In the genomic region with DNA sequence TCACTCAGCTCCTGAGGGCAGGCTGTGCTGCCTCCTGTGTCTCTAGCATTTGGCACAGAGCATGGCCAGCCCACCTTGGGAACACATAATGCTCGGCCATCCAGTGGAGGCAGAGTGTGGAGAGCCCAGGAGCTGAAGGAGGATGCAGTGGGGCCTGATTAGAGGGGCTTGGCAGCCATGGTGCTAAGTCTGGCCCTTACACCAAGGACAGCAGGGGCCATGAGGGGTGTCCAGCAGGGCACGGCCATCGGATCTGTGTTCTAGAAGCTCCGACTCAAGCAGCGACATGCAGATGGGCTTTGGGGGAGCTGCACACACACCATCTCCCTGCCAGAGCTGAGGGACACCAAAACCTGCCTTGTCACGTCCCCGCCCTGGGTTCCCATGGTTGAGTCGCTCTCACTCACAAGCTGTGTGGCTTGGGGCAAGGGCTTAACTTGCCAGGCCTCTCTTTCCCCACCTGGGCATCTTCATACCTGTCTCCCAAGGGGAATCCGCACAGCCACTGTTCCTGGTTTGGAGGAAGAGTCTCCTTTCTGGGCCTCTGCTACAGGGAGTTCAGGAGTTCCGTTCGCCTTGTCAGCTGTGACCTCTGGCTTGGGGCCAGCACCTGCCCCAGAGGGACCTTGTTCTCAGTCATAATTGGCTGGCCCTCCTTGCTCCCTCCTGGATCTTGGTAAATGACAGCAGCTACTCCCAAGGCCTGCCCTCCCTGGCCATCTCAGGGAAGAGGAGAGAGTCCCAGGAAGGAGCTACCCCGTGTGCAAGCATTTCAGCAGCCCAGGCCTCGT, we compare ENCODE assay signal across 21 cellular contexts. TPM values are rescaled to one million over a fixed set of nuclear protein-coding genes. Genes with fewer than 3 reads are reported as not detected.
A peak's percentile ranks its signal among the peaks of the same experiment; 100 is the strongest.
DNase-seq lines count a peak whose midpoint lies in the region; ATAC-seq, FAIRE-seq and TF ChIP-seq lines count a peak whose summit lies in the region.
"Had no signal": no experiment of that assay in that cellular context is flagged by ENCODE, and none has a peak within 500 bp of the region (broad histone marks: within the 10 kb centered on the region; RNA-seq: fewer than 3 reads in every experiment).

No MANE protein-coding gene starts in this region.

- H3K79me2 ChIP-seq in HepG2 (ENCODE audit: insufficient read depth, low read length): no peaks in the 10 kb centered on the region
- no peaks in the 10 kb centered on the region for H3K79me2 ChIP-seq in keratinocyte (ENCODE audit: control insufficient read depth, insufficient read depth, low read length)

- H3K4me3 ChIP-seq in HepG2 (replicated peaks in 1 of 3; ENCODE audit: insufficient read depth in 1 of 3, low read depth in 2 of 3, low read length in 3 of 3): no peak overlapping the region
- no peak overlapping the region for H3K4me3 ChIP-seq in right lobe of liver
- H3K4me3 ChIP-seq in RWPE2 (ENCODE audit: severe bottlenecking): no peak overlapping the region
- no peak overlapping the region for H3K4me3 ChIP-seq in keratinocyte (ENCODE audit: control insufficient read depth in 2 of 3, extremely low read depth in 1 of 3, insufficient read depth in 2 of 3, low read depth in 1 of 3, low read length in 3 of 3)
- no peak overlapping the region for H3K4me3 ChIP-seq in thyroid gland (replicated peaks in 1 of 3)
- H3K4me3 ChIP-seq: gastrocnemius medialis, upper lobe of left lung had no signal

- H2AFZ ChIP-seq in HepG2 (ENCODE audit: low read length) (no peak overlapping the region), keratinocyte (ENCODE audit: control insufficient read depth, low read length) (peak overlapping the region; percentile 39)

- TF ChIP-seq CTCF in HepG2 (CRISPR knock-in tag; IDR thresholded peaks at IDR 0.05) (no peak), right lobe of liver (IDR thresholded peaks at IDR 0.05) (no peak), RWPE2 (IDR thresholded peaks at IDR 0.05; ENCODE audit: poor library complexity, severe bottlenecking) (no peak), keratinocyte (optimal IDR thresholded peaks at IDR 0.05 in 1 of 3, IDR thresholded peaks at IDR 0.05 in 1 of 3, conservative IDR thresholded peaks at IDR 0.05 in 1 of 3; ENCODE audit: extremely low read depth in 1 of 3, insufficient read depth in 2 of 3, low read length in 3 of 3) (no peak), thyroid gland (IDR thresholded peaks at IDR 0.05) (no peak)

- DNase-seq in HepG2 (ENCODE audit: low spot score): no peak
- DNase-seq in right lobe of liver: no peak
- peak; percentile 44 for DNase-seq in RWPE2 (ENCODE audit: low spot score)
- DNase-seq in keratinocyte (ENCODE audit: low read depth, low spot score): no peak
- peak; percentile 52 to 58 for DNase-seq in thyroid gland
- no peak for DNase-seq in sciatic nerve (ENCODE audit: low spot score)
- no peak for DNase-seq in NCI-H2196 treated with DMSO at 0.1 percent for 48 hours (lab: John Stamatoyannopoulos, UW; ENCODE audit: unreplicated experiment)
- DNase-seq in OCI-M2 (lab: John Stamatoyannopoulos, UW; ENCODE audit: unreplicated experiment): no peak
- DNase-seq: activated CD4-positive, alpha-beta memory T cell treated with anti-CD3 and anti-CD28 coated beads, Interleukin-2, amount 10 ng/mL, durations not matched to agents 7 days and 5 days; activated naive CD4-positive, alpha-beta T cell treated with anti-CD3 and anti-CD28 coated beads, Interleukin-2, amount 10 ng/mL, durations not matched to agents 7 days and 5 days; activated T-cell treated with anti-CD3 and anti-CD28 coated beads, Interleukin-2, amount 50 U/mL, for 4 hours; CD4-positive, alpha-beta memory T cell; effector CD4-positive, alpha-beta T cell; gastrocnemius medialis; kidney; naive thymus-derived CD8-positive, alpha-beta T cell; NCI-H2029 treated with DMSO at 0.1 percent for 48 hours; SHP77; stimulated activated CD4-positive, alpha-beta T cell treated with anti-CD3 and anti-CD28 coated beads, Interleukin-4, amount 100 ng/mL, for 24 hours had no signal

- H3K36me3 ChIP-seq in HepG2 (replicated peaks in 1 of 2; ENCODE audit: control insufficient read depth in 1 of 2, insufficient read depth in 2 of 2, low read length in 2 of 2): no peaks in the 10 kb centered on the region
- no peaks in the 10 kb centered on the region for H3K36me3 ChIP-seq in right lobe of liver
- H3K36me3 ChIP-seq in RWPE2 (ENCODE audit: low read depth): no peaks in the 10 kb centered on the region
- H3K36me3 ChIP-seq in keratinocyte (ENCODE audit: control insufficient read depth in 2 of 2, extremely low read depth in 1 of 2, insufficient read depth in 2 of 2, low read length in 2 of 2): no peaks in the 10 kb centered on the region
- H3K36me3 ChIP-seq in thyroid gland: no peaks in the 10 kb centered on the region
- H3K36me3 ChIP-seq: gastrocnemius medialis, upper lobe of left lung had no signal

- H3K9ac ChIP-seq in HepG2 (ENCODE audit: insufficient read depth, low read depth, low read length) (no peak overlapping the region), keratinocyte (ENCODE audit: control insufficient read depth, extremely low read depth, insufficient read depth, low read length) (no peak overlapping the region)

- no peak overlapping the region for H3K4me2 ChIP-seq in HepG2 (ENCODE audit: low read depth, low read length)
- no peak overlapping the region for H3K4me2 ChIP-seq in keratinocyte (ENCODE audit: control insufficient read depth, extremely low read depth, insufficient read depth, low read depth, low read length)

- in situ Hi-C loops in HepG2 (cut with HindIII; ENCODE audit: extremely low pct_ligation_motif_present, low pct_unique_long_range_greater_than_20kb): loop anchor here (25.0 kb wide), 1 partner anchor 858 kb away; no protein-coding TSS in a partner anchor

- H3K9me1 ChIP-seq in keratinocyte (ENCODE audit: control insufficient read depth, extremely low read depth, insufficient read depth, low read length): no peaks in the 10 kb centered on the region

- no peak for TF ChIP-seq EP300 in HepG2 (IDR thresholded peaks at IDR 0.05; ENCODE audit: low read depth in 2 of 2, low read length in 2 of 2)
- no peak for TF ChIP-seq EP300 in HepG2 (CRISPR knock-in tag; IDR thresholded peaks at IDR 0.05; ENCODE audit: borderline replicate concordance)

- H3K27me3 ChIP-seq in HepG2 (ENCODE audit: control insufficient read depth in 1 of 2, insufficient read depth in 2 of 2, low read length in 2 of 2): peaks cover 4 to 31% of the 10 kb centered on the region in 2 experiments; a peak in 3 of 5 replicates
- no peaks in the 10 kb centered on the region for H3K27me3 ChIP-seq in right lobe of liver
- H3K27me3 ChIP-seq in RWPE2 (ENCODE audit: insufficient read depth, poor library complexity, severe bottlenecking): no peaks in the 10 kb centered on the region
- no peaks in the 10 kb centered on the region for H3K27me3 ChIP-seq in keratinocyte (ENCODE audit: control insufficient read depth, extremely low read depth, insufficient read depth, low read length)
- H3K27me3 ChIP-seq in thyroid gland: no peaks in the 10 kb centered on the region
- H3K27me3 ChIP-seq: gastrocnemius medialis, upper lobe of left lung had no signal

- CTCF ChIA-PET in HepG2 (lab: Yijun Ruan, JAX; ENCODE audit: low intra/inter-chr PET ratio, low total read pairs): no interaction called here

- no TSS peak for BruUV-seq in HepG2 (replicated peaks; lab: Mats Ljungman, UMichigan)

- POLR2A ChIA-PET in HepG2 (lab: Yijun Ruan, JAX): no interaction called here

- H3K9me3 ChIP-seq in HepG2 (ENCODE audit: low read length) (no peaks in the 10 kb centered on the region), right lobe of liver (no peaks in the 10 kb centered on the region), RWPE2 (ENCODE audit: severe bottlenecking) (no peaks in the 10 kb centered on the region), keratinocyte (ENCODE audit: control insufficient read depth, low read depth, low read length) (no peaks in the 10 kb centered on the region), thyroid gland (no peaks in the 10 kb centered on the region)
- H3K9me3 ChIP-seq: gastrocnemius medialis, upper lobe of left lung had no signal

- intact Hi-C loops in HepG2 (cut with micrococcal nuclease; ENCODE audit: unreplicated experiment) (no loop called here), right lobe of liver (cut with DNase I) (loop anchor here in 1 of 2 donors (10.0 kb wide), 1 partner anchor 215 kb away; no protein-coding TSS in a partner anchor), thyroid gland (cut with DNase I) (no loop called here), sciatic nerve (cut with DNase I) (no loop called here)

- H3K4me1 ChIP-seq in HepG2 (ENCODE audit: insufficient read depth, low read length) (peaks cover 5% of the 10 kb centered on the region; the same call in 1 of the 2 replicates), right lobe of liver (no peaks in the 10 kb centered on the region), RWPE2 (ENCODE audit: insufficient read depth, poor library complexity, severe bottlenecking) (peaks cover 3% of the 10 kb centered on the region), keratinocyte (ENCODE audit: control insufficient read depth, extremely low read depth, insufficient read depth, low read length) (peaks cover 14% of the 10 kb centered on the region), thyroid gland (peaks cover 0 to 34% of the 10 kb centered on the region in 2 donors)
- H3K4me1 ChIP-seq: gastrocnemius medialis, upper lobe of left lung had no signal

- dilution Hi-C loops in keratinocyte (cut with MboI; ENCODE audit: extremely low pct_ligation_motif_present, low sequenced_read_pairs): no loop called here

- ATAC-seq in HepG2 (no peak), right lobe of liver (no peak), RWPE2 (ENCODE audit: low read depth) (no peak), sciatic nerve (no peak)
- ATAC-seq: activated T-cell treated with anti-CD3 and anti-CD28 coated beads, Interleukin-2, amount 50 U/mL, for 4 hours; esophagus mucosa; gastrocnemius medialis; naive thymus-derived CD8-positive, alpha-beta T cell had no signal

- FAIRE-seq in HepG2 (lab: Jason Lieb, UNC): no peak
- FAIRE-seq in keratinocyte (lab: Jason Lieb, UNC): no peak
- FAIRE-seq: kidney had no signal

- TF ChIP-seq POLR2A in HepG2 (IDR thresholded peaks at IDR 0.05; ENCODE audit: insufficient read depth in 1 of 2, low read depth in 2 of 2, low read length in 2 of 2): no peak
- TF ChIP-seq POLR2A in right lobe of liver (IDR thresholded peaks at IDR 0.05): no peak
- no peak for TF ChIP-seq POLR2A in thyroid gland (IDR thresholded peaks at IDR 0.05)

- TF ChIP-seq RAD21 in HepG2 (CRISPR knock-in tag; IDR thresholded peaks at IDR 0.05): no peak

- 18% methylated on average over 12 of the region's 13 CpGs for WGBS in HepG2 (ENCODE audit: low lambda C conversion rate)
- 48% methylated on average over 5 of the region's 13 CpGs for WGBS in right lobe of liver (ENCODE audit: insufficient coverage, low coverage, low lambda C conversion rate, missing lambda C conversion rate)
- WGBS in thyroid gland, 2 donors: 63 to 73% methylated on average over 5 of the region's 13 CpGs

- H3K27ac ChIP-seq in HepG2 (ENCODE audit: extremely low read length, insufficient read depth, low read length) (no peak overlapping the region), right lobe of liver (no peak overlapping the region), RWPE2 (ENCODE audit: poor library complexity, severe bottlenecking) (no peak overlapping the region), keratinocyte (ENCODE audit: control insufficient read depth, insufficient read depth, low read length) (no peak overlapping the region), thyroid gland (no peak overlapping the region)
- H3K27ac ChIP-seq: upper lobe of left lung had no signal

- H4K20me1 ChIP-seq in HepG2 (ENCODE audit: insufficient read depth, low read length) (no peaks in the 10 kb centered on the region), keratinocyte (ENCODE audit: control insufficient read depth, extremely low read depth, insufficient read depth, low read length) (no peaks in the 10 kb centered on the region)

RNA-seq across cellular contexts. Expression of gene TOGARAM2, which starts 1.3 kb away (rescaled TPM):
- total RNA-seq in HepG2 (2016; rRNA removed; fragmentation: Illumina TruSeq; extraction: Trizol) (under 0.01 TPM in 1 of 2 replicates, not detected in the other), right lobe of liver (under 1 TPM in 5 of 6 experiments, not detected in 1; 0.06 to 0.37 (median 0.14) TPM), thyroid gland (under 1 TPM; under 0.01 to 0.78 (median 0.35) TPM), sciatic nerve (5.3 TPM)
- total RNA-seq in HepG2 (2016; cell fraction: cytosol; rRNA removed; fragmentation: Illumina TruSeq; extraction: Trizol; ENCODE audit: low read depth): not detected in 2 replicates
- total RNA-seq in HepG2 (2016; cell fraction: insoluble cytoplasmic fraction; rRNA removed; fragmentation: Illumina TruSeq; extraction: Trizol): not detected in 2 replicates
- total RNA-seq in HepG2 (2016; cell fraction: membrane; rRNA removed; fragmentation: Illumina TruSeq; extraction: Trizol): not detected in 2 replicates
- 0.06 and 0.19 TPM in 2 replicates for total RNA-seq in HepG2 (2016; cell fraction: nucleus; rRNA removed; fragmentation: Illumina TruSeq; extraction: Trizol)
- polyA plus RNA-seq in HepG2 (2011; rRNA removed) (0.05 TPM in 2 replicates), keratinocyte (0.10 to 0.15 TPM in 2 of 3 replicates, not detected in the other)
- polyA plus RNA-seq in HepG2 (2011; cell fraction: cytosol; rRNA removed): 0.04 and 0.13 TPM in 2 replicates
- polyA plus RNA-seq in HepG2 (2011; cell fraction: nucleus; rRNA removed): 0.36 and 0.74 TPM in 2 replicates
- polyA plus RNA-seq in HepG2 (2012): 0.04 TPM in 1 of 2 replicates, not detected in the other
- polyA plus RNA-seq in HepG2 (2016; cell fraction: cytosol; fragmentation: Illumina TruSeq; extraction: Trizol; ENCODE audit: low read depth): not detected in 2 replicates
- polyA plus RNA-seq in HepG2 (2016; cell fraction: insoluble cytoplasmic fraction; fragmentation: Illumina TruSeq; extraction: Trizol; ENCODE audit: low read depth): not detected in 2 replicates
- not detected in 2 replicates for polyA plus RNA-seq in HepG2 (2016; cell fraction: membrane; fragmentation: Illumina TruSeq; extraction: Trizol; ENCODE audit: low read depth)
- 0.61 TPM in 1 of 2 replicates, not detected in the other for polyA plus RNA-seq in HepG2 (2016; cell fraction: nucleus; fragmentation: Illumina TruSeq; extraction: Trizol; ENCODE audit: insufficient read depth, low read depth)
- polyA minus RNA-seq in HepG2 (2011; rRNA and poly(A)+ RNA removed; ENCODE audit: low replicate concordance): 0.02 and 1.6 TPM in 2 replicates
- polyA minus RNA-seq in HepG2 (2011; cell fraction: cytosol; rRNA and poly(A)+ RNA removed): not detected in 2 replicates
- polyA minus RNA-seq in HepG2 (2011; cell fraction: nucleus; rRNA and poly(A)+ RNA removed): 1.0 TPM in 1 of 2 replicates, not detected in the other
- not detected for polyA plus RNA-seq in keratinocyte (2011; ENCODE audit: low read depth)
- polyA plus RNA-seq in keratinocyte (2011; cell fraction: cytosol; rRNA removed): 0.08 TPM in 1 of 2 replicates, not detected in the other
- polyA plus RNA-seq in keratinocyte (2011; cell fraction: nucleus; rRNA removed): 0.16 and 0.28 TPM in 2 replicates
- polyA plus RNA-seq in keratinocyte (2012; ENCODE audit: low replicate concordance): 0.10 TPM in 1 of 2 replicates, not detected in the other
- polyA minus RNA-seq in keratinocyte: 0.03 to 0.86 TPM in 2 of 3 replicates, not detected in the other
- polyA minus RNA-seq in keratinocyte (2011; cell fraction: cytosol; rRNA and poly(A)+ RNA removed): not detected
- polyA minus RNA-seq in keratinocyte (2011; cell fraction: nucleus; rRNA and poly(A)+ RNA removed): 0.74 TPM in 1 of 2 replicates, not detected in the other

Comparison
In these comparisons a context has a peak if more than half of its experiments do, and no peak if none do; other contexts are left out.
1. DNase-seq: peak in RWPE2 (single experiment) and thyroid gland (2 of 2); none in HepG2 (single experiment), right lobe of liver (0 of 3), keratinocyte (single experiment), sciatic nerve (single experiment), NCI-H2196 treated with DMSO at 0.1 percent for 48 hours (single experiment) and OCI-M2 (single experiment).